In genomic region chr1:32285658-32286057, GRCh38 we compare ENCODE assay signal across 31 cellular contexts. TPM values are rescaled to one million over a fixed set of nuclear protein-coding genes. Genes with fewer than 3 reads are reported as not detected.
"Had no signal": no experiment of that assay in that cellular context is flagged by ENCODE, and none has a peak within 500 bp of the region (broad histone marks: within the 10 kb centered on the region; RNA-seq: fewer than 3 reads in every experiment).

No MANE protein-coding gene starts in this region.

- H3K4me1 ChIP-seq: left ventricle myocardium inferior, neural progenitor cell, parathyroid adenoma, psoas muscle, thyroid gland had no signal

- H3K27me3 ChIP-seq: hepatocyte, neural progenitor cell, spleen, suprapubic skin, thyroid gland, upper lobe of left lung, vagina had no signal

- ATAC-seq: left cardiac atrium; lower lobe of right lung; psoas muscle; sciatic nerve; stimulated activated naive CD8-positive, alpha-beta T cell treated with anti-CD3 and anti-CD28 coated beads, Interleukin-15, Interleukin-2, amounts not matched to agents 100 U/mL and 50 U/mL, for 24 hours had no signal

- H3K4me1 Mint-ChIP-seq: memory B cell, mesothelial cell of epicardium, neural progenitor cell had no signal

- H3K79me2 ChIP-seq: hepatocyte, parathyroid adenoma had no signal

- H3K36me3 Mint-ChIP-seq: mesothelial cell of epicardium; natural killer cell treated with Interleukin-12 subunit alpha and Interleukin-12 subunit beta and Interleukin-15 and Interleukin-18, amount 100 ng/mL, for 72 hours; neural progenitor cell had no signal

- H3K9me3 ChIP-seq: left ventricle myocardium inferior, lower lobe of right lung, psoas muscle, spleen, suprapubic skin, thyroid gland, upper lobe of left lung, vagina had no signal

- H3K36me3 ChIP-seq: left ventricle myocardium inferior, lower lobe of right lung, neural progenitor cell, suprapubic skin, thyroid gland, upper lobe of left lung, vagina had no signal

- H3K9me3 Mint-ChIP-seq: endodermal cell; memory B cell; mesothelial cell of epicardium; natural killer cell treated with Interleukin-12 subunit alpha and Interleukin-12 subunit beta and Interleukin-15 and Interleukin-18, amount 100 ng/mL, for 72 hours; neural progenitor cell had no signal

- H3K27ac ChIP-seq: coronary artery, hepatocyte, left ventricle myocardium inferior, lower lobe of right lung, neural progenitor cell, parathyroid adenoma, psoas muscle, spleen, suprapubic skin, thyroid gland, upper lobe of left lung, vagina had no signal

- H3K4me3 Mint-ChIP-seq: endodermal cell; memory B cell; mesothelial cell of epicardium; natural killer cell treated with Interleukin-12 subunit alpha and Interleukin-12 subunit beta and Interleukin-15 and Interleukin-18, amount 100 ng/mL, for 72 hours; neural progenitor cell had no signal

- H3K4me2 ChIP-seq: hepatocyte, neural progenitor cell had no signal

- H3K27ac Mint-ChIP-seq: endodermal cell, memory B cell, mesothelial cell of epicardium, neural progenitor cell had no signal

- FAIRE-seq: endothelial cell of umbilical vein, kidney had no signal

- DNase-seq: effector CD4-positive, alpha-beta T cell; endodermal cell; erythroblast; foreskin melanocyte; head of caudate nucleus; kidney; left cardiac atrium; left ventricle myocardium inferior; lower lobe of right lung; occipital lobe; psoas muscle; retina; spleen; stimulated activated CD4-positive, alpha-beta T cell treated with anti-CD3 and anti-CD28 coated beads, Interleukin-15, amount 100 ng/mL, for 24 hours; stimulated activated CD4-positive, alpha-beta T cell treated with anti-CD3 and anti-CD28 coated beads, Interleukin-1b, Interleukin-23, amount 100 ng/mL, for 48 hours; stimulated activated CD4-positive, alpha-beta T cell treated with anti-CD3 and anti-CD28 coated beads, Interleukin-4, amount 100 ng/mL, for 4 hours; stimulated activated naive CD8-positive, alpha-beta T cell treated with anti-CD3 and anti-CD28 coated beads, Interleukin-15, Interleukin-2, amounts not matched to agents 100 U/mL and 50 U/mL, for 24 hours; thyroid gland; upper lobe of left lung had no signal

- H3K4me3 ChIP-seq: coronary artery, hepatocyte, left ventricle myocardium inferior, lower lobe of right lung, neural progenitor cell, psoas muscle, spleen, suprapubic skin, thyroid gland, upper lobe of left lung, vagina had no signal

- H3K27me3 Mint-ChIP-seq: memory B cell; natural killer cell treated with Interleukin-12 subunit alpha and Interleukin-12 subunit beta and Interleukin-15 and Interleukin-18, amount 100 ng/mL, for 72 hours had no signal

- H2AFZ ChIP-seq: hepatocyte, neural progenitor cell, parathyroid adenoma had no signal

- H3K9ac ChIP-seq: neural progenitor cell, parathyroid adenoma had no signal

RNA-seq across cellular contexts. Expression of gene LCK, which starts 34.6 kb away (rescaled TPM):
- total RNA-seq: endothelial cell of umbilical vein, myocyte, occipital lobe had no signal
